Comparison of ENCODE assay signal across 8 cellular contexts in the genomic region with DNA sequence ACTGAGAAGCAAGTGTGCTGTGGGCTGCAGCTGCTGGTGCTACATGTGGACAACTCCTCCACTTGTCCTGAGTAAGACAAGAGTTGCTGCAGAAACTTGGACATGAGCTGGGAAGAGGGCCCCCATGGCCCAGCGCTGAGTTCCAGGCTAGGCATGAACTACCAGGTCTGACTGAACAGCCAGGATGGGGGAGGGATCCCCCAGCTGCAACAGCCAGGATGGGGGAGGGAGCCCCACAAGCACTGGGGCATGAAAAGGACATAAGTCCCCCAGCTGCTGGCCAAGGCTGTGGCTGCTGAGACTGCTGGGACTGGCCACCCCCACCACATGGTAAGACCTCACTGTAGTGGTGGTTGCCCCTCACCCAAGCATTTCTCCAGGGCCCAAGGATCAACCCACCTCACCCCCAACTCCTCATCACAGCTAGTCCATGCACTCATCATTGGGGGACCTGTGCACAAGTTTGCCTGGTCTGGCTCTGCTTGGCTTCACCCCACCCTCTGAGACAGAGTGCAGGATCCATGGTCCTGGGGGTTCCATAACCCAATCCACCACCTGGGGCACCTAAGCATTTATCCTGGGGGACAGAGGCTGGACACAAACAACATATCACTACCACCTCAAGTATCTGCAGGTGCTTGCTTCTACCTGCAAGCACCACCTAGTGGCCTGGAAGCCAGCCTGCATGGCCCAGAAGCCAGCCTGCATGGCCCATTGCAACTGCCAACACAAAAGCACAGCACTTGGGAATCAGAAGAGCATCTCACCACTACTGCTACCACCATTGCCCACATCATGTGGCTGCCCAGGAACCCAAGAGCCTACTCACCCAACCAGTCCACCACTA.
DNase-seq lines count a peak whose midpoint lies in the region; ATAC-seq lines count a peak whose summit lies in the region.

No MANE protein-coding gene starts in this region.

- H3K9me3 ChIP-seq in CD4-positive, alpha-beta memory T cell (ENCODE audit: control insufficient read depth in 1 of 2, low read length in 2 of 2), result peaks cover 0 to 5% of the 10 kb centered on the region in 2 donors

- ATAC-seq in GM19351 (IDR thresholded peaks at IDR 0.05; ENCODE audit: unreplicated experiment), result peak; percentile 79
- ATAC-seq in HG03571 (IDR thresholded peaks at IDR 0.05; ENCODE audit: unreplicated experiment), result peak; percentile 40
- ATAC-seq in left lobe of liver, result peak; percentile 95

- peak overlapping the region in 3 of 8 donors; percentile 3 to 66 (median 42) for H3K4me3 Mint-ChIP-seq in CD4-positive, alpha-beta memory T cell
- no peak overlapping the region for H3K4me3 Mint-ChIP-seq in activated T-helper 1 cell treated with anti-CD3 and anti-CD28 coated beads, Interleukin-12 subunit alpha, Interleukin-12 subunit beta, Interleukin-2, Interleukin-4 antibody, amounts not matched to agents 30 ng/mL and 10 ng/mL and 1 ng/mL, durations not matched to agents 14 hours and 24 hours and 36 hours

- no peak overlapping the region for H3K4me3 ChIP-seq in CD4-positive, alpha-beta memory T cell (ENCODE audit: low read length in 2 of 2)

- no peak overlapping the region for H3K27ac ChIP-seq in CD4-positive, alpha-beta memory T cell (ENCODE audit: low read depth, low read length)

- peaks cover 17% of the 10 kb centered on the region for H3K4me1 ChIP-seq in CD4-positive, alpha-beta memory T cell (ENCODE audit: insufficient read depth, low read length)

- no peaks in the 10 kb centered on the region for H3K27me3 ChIP-seq in CD4-positive, alpha-beta memory T cell (ENCODE audit: insufficient read depth, low read length)

- no peak overlapping the region for H3K27ac Mint-ChIP-seq in CD4-positive, alpha-beta memory T cell
- H3K27ac Mint-ChIP-seq in activated T-helper 1 cell treated with anti-CD3 and anti-CD28 coated beads, Interleukin-12 subunit alpha, Interleukin-12 subunit beta, Interleukin-2, Interleukin-4 antibody, amounts not matched to agents 30 ng/mL and 10 ng/mL and 1 ng/mL, durations not matched to agents 14 hours and 24 hours and 36 hours, result peak overlapping the region; percentile 13

- CTCF ChIA-PET in CD4-positive, alpha-beta memory T cell (lab: Charles Lee; ENCODE audit: partially characterized antibody), result interaction anchor here (0.9 to 2.0 kb wide), 6 partner anchors 59 to 679 kb away, joined by 3 to 12 read pairs (median 4); no protein-coding TSS in a partner anchor

- intact Hi-C loops in CD4-positive, alpha-beta memory T cell (cut with micrococcal nuclease), result loop anchor here (1.0 to 2.0 kb wide), 3 partner anchors 478 to 679 kb away; no protein-coding TSS in a partner anchor
- intact Hi-C loops in activated T-helper 1 cell treated with anti-CD3 and anti-CD28 coated beads, Interleukin-12 subunit alpha, Interleukin-12 subunit beta, Interleukin-2, Interleukin-4 antibody, amounts not matched to agents 30 ng/mL and 10 ng/mL and 1 ng/mL, durations not matched to agents 14 hours and 24 hours and 36 hours (cut with micrococcal nuclease), result loop anchor here (2.0 kb wide), 1 partner anchor 27 kb away; no protein-coding TSS in a partner anchor

- H3K36me3 ChIP-seq in CD4-positive, alpha-beta memory T cell (ENCODE audit: insufficient read depth, low read length), result no peaks in the 10 kb centered on the region

- POLR2A ChIA-PET in CD4-positive, alpha-beta memory T cell (lab: Charles Lee; ENCODE audit: partially characterized antibody), result interaction anchor here (0.8 to 1.1 kb wide), 3 partner anchors 13 to 222 kb away, joined by 3 read pairs; partner anchors contain the start of gene STT3B

- peak; percentile 15 to 36 (median 29) for DNase-seq in CD4-positive, alpha-beta memory T cell
- DNase-seq in activated T-helper 1 cell treated with anti-CD3 and anti-CD28 coated beads, Interleukin-12 subunit alpha, Interleukin-12 subunit beta, Interleukin-2, Interleukin-4 antibody, amounts not matched to agents 30 ng/mL and 10 ng/mL and 1 ng/mL, durations not matched to agents 14 hours and 24 hours and 36 hours (ENCODE audit: low spot score), result peak; percentile 4
- DNase-seq in left lobe of liver (ENCODE audit: low spot score) (peak; percentile 60), NCI-H510A treated with DMSO at 0.1 percent for 48 hours (lab: John Stamatoyannopoulos, UW) (no peak), mesenteric fat pad (ENCODE audit: low spot score) (no peak), medulla oblongata (ENCODE audit: extremely low spot score) (no peak)

- H3K4me1 Mint-ChIP-seq in CD4-positive, alpha-beta memory T cell, result peaks cover 11 to 22% (median 16%) of the 10 kb centered on the region in 4 donors
- peaks cover 30% of the 10 kb centered on the region for H3K4me1 Mint-ChIP-seq in activated T-helper 1 cell treated with anti-CD3 and anti-CD28 coated beads, Interleukin-12 subunit alpha, Interleukin-12 subunit beta, Interleukin-2, Interleukin-4 antibody, amounts not matched to agents 30 ng/mL and 10 ng/mL and 1 ng/mL, durations not matched to agents 14 hours and 24 hours and 36 hours (ENCODE audit: low read depth)

- peaks cover 0 to 1% of the 10 kb centered on the region in 2 donors for H3K27me3 Mint-ChIP-seq in CD4-positive, alpha-beta memory T cell
- H3K27me3 Mint-ChIP-seq in activated T-helper 1 cell treated with anti-CD3 and anti-CD28 coated beads, Interleukin-12 subunit alpha, Interleukin-12 subunit beta, Interleukin-2, Interleukin-4 antibody, amounts not matched to agents 30 ng/mL and 10 ng/mL and 1 ng/mL, durations not matched to agents 14 hours and 24 hours and 36 hours (ENCODE audit: insufficient read depth), result peaks cover 3% of the 10 kb centered on the region

- peaks cover 2 to 25% (median 10%) of the 10 kb centered on the region in 8 donors for H3K9me3 Mint-ChIP-seq in CD4-positive, alpha-beta memory T cell
- peaks cover 27% of the 10 kb centered on the region for H3K9me3 Mint-ChIP-seq in activated T-helper 1 cell treated with anti-CD3 and anti-CD28 coated beads, Interleukin-12 subunit alpha, Interleukin-12 subunit beta, Interleukin-2, Interleukin-4 antibody, amounts not matched to agents 30 ng/mL and 10 ng/mL and 1 ng/mL, durations not matched to agents 14 hours and 24 hours and 36 hours

- peaks cover 4 to 5% of the 10 kb centered on the region in 2 donors for H3K36me3 Mint-ChIP-seq in CD4-positive, alpha-beta memory T cell
- H3K36me3 Mint-ChIP-seq in activated T-helper 1 cell treated with anti-CD3 and anti-CD28 coated beads, Interleukin-12 subunit alpha, Interleukin-12 subunit beta, Interleukin-2, Interleukin-4 antibody, amounts not matched to agents 30 ng/mL and 10 ng/mL and 1 ng/mL, durations not matched to agents 14 hours and 24 hours and 36 hours (ENCODE audit: low read depth), result peaks cover 9% of the 10 kb centered on the region

Comparison
In these comparisons a context has a peak if more than half of its experiments do, and no peak if none do; other contexts are left out.
1. DNase-seq: peak in CD4-positive, alpha-beta memory T cell (5 of 5), activated T-helper 1 cell treated with anti-CD3 and anti-CD28 coated beads, Interleukin-12 subunit alpha, Interleukin-12 subunit beta, Interleukin-2, Interleukin-4 antibody, amounts not matched to agents 30 ng/mL and 10 ng/mL and 1 ng/mL, durations not matched to agents 14 hours and 24 hours and 36 hours (single experiment) and left lobe of liver (single experiment); none in NCI-H510A treated with DMSO at 0.1 percent for 48 hours (single experiment), mesenteric fat pad (single experiment) and medulla oblongata (single experiment).
2. ATAC-seq: peak in every context shown above with its lines; median percentile 95 in left lobe of liver; 79 in GM19351; 40 in HG03571.